In the genomic region with DNA sequence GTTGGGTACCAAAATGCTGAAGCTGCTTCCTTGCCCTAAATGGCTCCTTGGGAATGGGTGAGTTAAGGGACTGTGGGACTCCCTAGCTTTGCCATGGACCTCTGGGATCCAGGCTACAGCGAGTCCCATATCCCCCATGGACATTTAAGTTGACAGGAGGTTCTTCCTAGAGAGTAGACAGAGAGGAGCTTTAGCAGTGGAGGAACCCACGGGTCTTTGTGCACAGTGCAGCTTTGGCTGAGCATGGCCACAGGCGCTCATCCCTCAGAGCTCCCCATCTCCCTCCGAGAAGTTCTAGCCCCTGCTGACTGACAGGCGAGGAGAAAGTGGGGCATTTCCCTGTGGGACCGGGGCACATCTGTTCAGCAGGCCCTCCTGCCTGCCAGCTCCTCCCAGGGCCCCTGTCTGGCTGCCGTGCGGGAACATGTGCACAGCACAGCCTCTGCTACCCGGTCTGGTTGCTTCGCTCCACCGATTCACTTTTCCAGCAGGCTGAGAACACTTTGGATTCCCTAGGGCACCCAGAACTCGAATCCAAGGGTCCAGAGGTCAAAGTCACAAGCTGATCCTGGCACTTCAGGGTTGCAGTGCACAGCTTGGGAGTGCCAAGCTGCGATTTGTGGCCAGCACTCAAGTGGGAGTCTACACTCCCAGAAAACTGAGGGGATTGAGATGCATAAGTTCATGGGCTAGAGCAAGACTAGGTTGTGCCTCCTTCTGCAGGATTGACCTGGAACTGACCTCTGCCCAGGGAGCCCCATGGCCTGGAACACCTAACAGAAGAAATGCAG, we compare ENCODE assay signal across 1 cellular context.
TF ChIP-seq lines count a peak whose summit lies in the region.

No MANE protein-coding gene starts in this region.

TF ChIP-seq in WTC11, 78 proteins besides CTCF, POLR2A, EP300 and RAD21 (continued from another document):
- no peak for TF ChIP-seq ZNF423 (CRISPR knock-in tag; IDR thresholded peaks at IDR 0.05)
- no peak for TF ChIP-seq GABPB1 (CRISPR knock-in tag; IDR thresholded peaks at IDR 0.05)
- no peak for TF ChIP-seq ZNF232 (CRISPR knock-in tag; IDR thresholded peaks at IDR 0.05)
- TF ChIP-seq NR1H2 (CRISPR knock-in tag; IDR thresholded peaks at IDR 0.05): no peak
- TF ChIP-seq CREM (CRISPR knock-in tag; IDR thresholded peaks at IDR 0.05): no peak
- TF ChIP-seq USF2 (CRISPR knock-in tag; IDR thresholded peaks at IDR 0.05): no peak
- no peak for TF ChIP-seq ATF1 (CRISPR knock-in tag; IDR thresholded peaks at IDR 0.05)
- no peak for TF ChIP-seq JAZF1 (CRISPR knock-in tag; IDR thresholded peaks at IDR 0.05)
- TF ChIP-seq HMGXB4 (CRISPR knock-in tag; IDR thresholded peaks at IDR 0.05): no peak
- no peak for TF ChIP-seq ZNF425 (CRISPR knock-in tag; conservative IDR thresholded peaks at IDR 0.05)
- TF ChIP-seq, protein P1, sequence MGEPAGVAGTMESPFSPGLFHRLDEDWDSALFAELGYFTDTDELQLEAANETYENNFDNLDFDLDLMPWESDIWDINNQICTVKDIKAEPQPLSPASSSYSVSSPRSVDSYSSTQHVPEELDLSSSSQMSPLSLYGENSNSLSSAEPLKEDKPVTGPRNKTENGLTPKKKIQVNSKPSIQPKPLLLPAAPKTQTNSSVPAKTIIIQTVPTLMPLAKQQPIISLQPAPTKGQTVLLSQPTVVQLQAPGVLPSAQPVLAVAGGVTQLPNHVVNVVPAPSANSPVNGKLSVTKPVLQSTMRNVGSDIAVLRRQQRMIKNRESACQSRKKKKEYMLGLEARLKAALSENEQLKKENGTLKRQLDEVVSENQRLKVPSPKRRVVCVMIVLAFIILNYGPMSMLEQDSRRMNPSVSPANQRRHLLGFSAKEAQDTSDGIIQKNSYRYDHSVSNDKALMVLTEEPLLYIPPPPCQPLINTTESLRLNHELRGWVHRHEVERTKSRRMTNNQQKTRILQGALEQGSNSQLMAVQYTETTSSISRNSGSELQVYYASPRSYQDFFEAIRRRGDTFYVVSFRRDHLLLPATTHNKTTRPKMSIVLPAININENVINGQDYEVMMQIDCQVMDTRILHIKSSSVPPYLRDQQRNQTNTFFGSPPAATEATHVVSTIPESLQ (CRISPR knock-in tag; IDR thresholded peaks at IDR 0.05): no peak
- TF ChIP-seq TP53 (CRISPR knock-in tag; IDR thresholded peaks at IDR 0.05): no peak
- no peak for TF ChIP-seq MXD4 (CRISPR knock-in tag; IDR thresholded peaks at IDR 0.05; ENCODE audit: borderline replicate concordance)
- TF ChIP-seq ZNF121 (CRISPR knock-in tag; IDR thresholded peaks at IDR 0.05): no peak
- TF ChIP-seq AFF4 (CRISPR knock-in tag; IDR thresholded peaks at IDR 0.05; ENCODE audit: borderline replicate concordance): no peak
